Comparison of ENCODE assay signal across 8 cellular contexts in the genomic region with DNA sequence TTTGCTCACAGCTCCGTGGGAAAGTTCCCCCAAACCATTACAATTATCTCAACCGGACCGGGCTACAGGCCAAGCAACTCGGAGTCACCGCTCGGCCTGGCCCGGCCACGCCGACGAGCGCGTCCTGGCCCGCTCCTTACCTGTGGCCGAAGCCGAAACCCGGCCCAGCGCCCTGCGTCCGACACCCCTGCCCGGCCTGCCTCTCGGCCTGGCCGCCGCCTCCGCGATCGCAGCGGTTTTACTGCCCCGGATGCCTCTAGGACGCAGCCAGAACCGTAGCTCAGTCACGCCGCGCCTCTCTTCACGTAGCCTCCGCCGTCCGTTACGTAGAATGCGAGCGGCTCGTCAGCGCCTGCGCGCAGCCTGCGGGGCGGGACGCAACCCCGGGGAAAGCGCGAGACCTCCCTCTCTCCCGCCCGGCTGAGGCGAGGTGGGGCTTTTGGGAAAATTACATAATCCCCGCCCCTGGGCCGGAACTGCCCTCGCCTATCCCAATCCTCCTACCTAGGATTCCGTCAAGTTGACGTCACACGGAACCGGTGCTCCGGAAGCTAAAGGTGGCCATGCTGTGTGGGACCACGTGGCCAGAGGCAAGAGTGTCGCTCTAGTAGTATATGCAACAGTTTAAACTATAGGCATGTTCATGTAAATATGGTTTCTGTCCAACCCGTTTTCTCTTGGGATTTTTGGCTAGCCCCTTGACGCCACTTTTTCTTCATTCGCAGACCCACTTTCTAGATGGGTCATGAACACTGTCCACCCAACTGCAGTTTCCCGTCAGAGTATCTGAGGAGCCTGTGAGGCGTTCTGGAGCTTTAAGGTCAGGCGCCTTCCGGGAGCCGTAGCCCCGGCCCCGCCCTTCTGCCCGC. TPM values are rescaled to one million over a fixed set of nuclear protein-coding genes. Genes with fewer than 3 reads are reported as not detected.
DNase-seq lines count a peak whose midpoint lies in the region; ATAC-seq and TF ChIP-seq lines count a peak whose summit lies in the region.

A gene with protein sequence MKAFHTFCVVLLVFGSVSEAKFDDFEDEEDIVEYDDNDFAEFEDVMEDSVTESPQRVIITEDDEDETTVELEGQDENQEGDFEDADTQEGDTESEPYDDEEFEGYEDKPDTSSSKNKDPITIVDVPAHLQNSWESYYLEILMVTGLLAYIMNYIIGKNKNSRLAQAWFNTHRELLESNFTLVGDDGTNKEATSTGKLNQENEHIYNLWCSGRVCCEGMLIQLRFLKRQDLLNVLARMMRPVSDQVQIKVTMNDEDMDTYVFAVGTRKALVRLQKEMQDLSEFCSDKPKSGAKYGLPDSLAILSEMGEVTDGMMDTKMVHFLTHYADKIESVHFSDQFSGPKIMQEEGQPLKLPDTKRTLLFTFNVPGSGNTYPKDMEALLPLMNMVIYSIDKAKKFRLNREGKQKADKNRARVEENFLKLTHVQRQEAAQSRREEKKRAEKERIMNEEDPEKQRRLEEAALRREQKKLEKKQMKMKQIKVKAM (minus strand): TSS at position 326 of the 869 bp plus-strand sequence. CDS start 7,422 bp downstream, outside the sequence.

- H3K9me3 Mint-ChIP-seq in osteocyte (ENCODE audit: unreplicated experiment): no peaks in the 10 kb centered on the region

- peak within 1 kb of the TSS; percentile 100 for H3K27ac Mint-ChIP-seq in osteocyte (ENCODE audit: unreplicated experiment)

- H3K9me3 ChIP-seq in thymus (ENCODE audit: control insufficient read depth): no peaks in the 10 kb centered on the region

- H3K27me3 Mint-ChIP-seq in osteocyte (ENCODE audit: unreplicated experiment): no peaks in the 10 kb centered on the region

- peaks cover 3% of the 10 kb centered on the region for H3K36me3 Mint-ChIP-seq in osteocyte (ENCODE audit: unreplicated experiment)

- peaks cover 12% of the 10 kb centered on the region for H3K36me3 ChIP-seq in thymus (ENCODE audit: control insufficient read depth, insufficient read depth)

- no peaks in the 10 kb centered on the region for H3K27me3 ChIP-seq in thymus (ENCODE audit: control insufficient read depth, insufficient read depth)

- peak; percentile 87 for ATAC-seq in HG02759 (IDR thresholded peaks at IDR 0.05; ENCODE audit: unreplicated experiment)

- TF ChIP-seq CTCF in GM12864 (IDR thresholded peaks at IDR 0.05; ENCODE audit: low read depth, low read length, missing control alignments) (no peak), osteocyte (IDR thresholded peaks at IDR 0.05) (no peak)

- under 1% methylated on average over 74 of the region's 74 CpGs for WGBS in thymus

- H3K4me1 ChIP-seq in thymus (ENCODE audit: control insufficient read depth, insufficient read depth, low read length): peaks cover 12% of the 10 kb centered on the region

- peaks cover 38% of the 10 kb centered on the region for H3K4me1 Mint-ChIP-seq in osteocyte (ENCODE audit: unreplicated experiment)

- peak within 1 kb of the TSS; percentile 98 for H3K4me3 Mint-ChIP-seq in osteocyte (ENCODE audit: unreplicated experiment)

- DNase-seq in GM12864 (ENCODE audit: low read depth) (peak; percentile 98), NCI-H1417 (lab: John Stamatoyannopoulos, UW) (peak; percentile 98 to 100 (median 98)), SW 1271 (lab: John Stamatoyannopoulos, UW) (peak; percentile 96 to 97), head of caudate nucleus (peak; percentile 97 to 100 (median 99)), osteocyte (ENCODE audit: extremely low spot score, unreplicated experiment) (peak; percentile 100)
- DNase-seq in activated naive CD8-positive, alpha-beta T cell treated with anti-CD3 and anti-CD28 coated beads, Interleukin-2, amount 50 U/mL, for 16 hours (ENCODE audit: low read depth, low spot score): peak; percentile 95

- peak within 1 kb of the TSS; percentile 97 for H3K4me3 ChIP-seq in GM12864 (ENCODE audit: low read depth, low read length)
- peak within 1 kb of the TSS; percentile 82 for H3K4me3 ChIP-seq in thymus (ENCODE audit: low read length)

- peak within 1 kb of the TSS; percentile 99 for H3K27ac ChIP-seq in thymus (ENCODE audit: low read depth)

- intact Hi-C loops in head of caudate nucleus (cut with DNase I): loop anchor here (2.0 to 5.0 kb wide), 3 partner anchors 33 to 69 kb away; a partner anchor contains a TSS

RNA-seq across cellular contexts. Expression of the gene that starts here (rescaled TPM):
- 80.6 and 87.5 TPM in 2 replicates for total RNA-seq in osteocyte
- 25.9 TPM for polyA plus RNA-seq in thymus

Comparison
In these comparisons a context has a peak if more than half of its experiments do, and no peak if none do; other contexts are left out.
1. Peak in every context shown above with its lines: DNase-seq, ATAC-seq, H3K4me3 ChIP-seq and H3K27ac ChIP-seq.